20 cellular contexts compared by ENCODE assay signal in genomic region chr2:3054066-3054465, GRCh38.
DNase-seq lines count a peak whose midpoint lies in the region; ATAC-seq, FAIRE-seq and TF ChIP-seq lines count a peak whose summit lies in the region.
"Had no signal": no experiment of that assay in that cellular context is flagged by ENCODE, and none has a peak within 500 bp of the region (broad histone marks: within the 10 kb centered on the region; RNA-seq: fewer than 3 reads in every experiment).

No MANE protein-coding gene starts in this region.

- POLR2A ChIA-PET in HepG2 (lab: Yijun Ruan, JAX): no interaction called here

- H3K4me3 ChIP-seq in HepG2 (replicated peaks in 1 of 3; ENCODE audit: insufficient read depth in 1 of 3, low read depth in 2 of 3, low read length in 3 of 3) (no peak overlapping the region), neuronal stem cell (ENCODE audit: low read length in 2 of 2) (no peak overlapping the region), kidney (ENCODE audit: low read length in 2 of 2) (no peak overlapping the region)
- H3K4me3 ChIP-seq: A549; BLaER1 treated with 17β-estradiol and CSF1 and Interleukin-3, amounts not matched to agents 10 nM and 100 nM had no signal

- peak overlapping the region; percentile 13 for H3K18ac ChIP-seq in neuronal stem cell (ENCODE audit: low read length)

- no peak overlapping the region for H4K8ac ChIP-seq in neuronal stem cell (ENCODE audit: low read depth, low read length)

- no peaks in the 10 kb centered on the region for H4K20me1 ChIP-seq in HepG2 (ENCODE audit: insufficient read depth, low read length)

- H4K91ac ChIP-seq in neuronal stem cell (ENCODE audit: low read depth, low read length, poor library complexity): no peak overlapping the region

- no peak overlapping the region for H2AFZ ChIP-seq in HepG2 (ENCODE audit: low read length)
- H2AFZ ChIP-seq in neuronal stem cell (ENCODE audit: low read length): no peak overlapping the region

- H3K4me1 ChIP-seq in HepG2 (ENCODE audit: insufficient read depth, low read length) (no peaks in the 10 kb centered on the region), neuronal stem cell (ENCODE audit: control insufficient read depth in 2 of 2, insufficient read depth in 1 of 2, low read depth in 1 of 2, low read length in 2 of 2) (no peaks in the 10 kb centered on the region), kidney (ENCODE audit: control insufficient read depth in 1 of 2, insufficient read depth in 1 of 2, low read depth in 1 of 2, low read length in 2 of 2) (no peaks in the 10 kb centered on the region)
- H3K4me1 ChIP-seq: A549, Caco-2 had no signal

- TF ChIP-seq CTCF in HepG2 (CRISPR knock-in tag; IDR thresholded peaks at IDR 0.05) (no peak), kidney (IDR thresholded peaks at IDR 0.05; ENCODE audit: borderline replicate concordance, extremely low read depth, insufficient read depth) (no peak)

- H3K27ac ChIP-seq in HepG2 (ENCODE audit: extremely low read length, insufficient read depth, low read length) (no peak overlapping the region), neuronal stem cell (replicated peaks; ENCODE audit: low read length) (no peak overlapping the region), kidney (ENCODE audit: low read depth in 2 of 2, low read length in 2 of 2) (no peak overlapping the region)
- H3K27ac ChIP-seq: 22Rv1; A549; BLaER1 treated with 17β-estradiol and CSF1 and Interleukin-3, amounts not matched to agents 10 nM and 100 nM; C4-2B had no signal

- no peak for TF ChIP-seq RAD21 in HepG2 (CRISPR knock-in tag; IDR thresholded peaks at IDR 0.05)

- H3K36me3 ChIP-seq in HepG2 (replicated peaks in 1 of 2; ENCODE audit: control insufficient read depth in 1 of 2, insufficient read depth in 2 of 2, low read length in 2 of 2) (no peaks in the 10 kb centered on the region), neuronal stem cell (replicated peaks in 1 of 2; ENCODE audit: control insufficient read depth in 2 of 2, insufficient read depth in 2 of 2, low read length in 2 of 2) (no peaks in the 10 kb centered on the region), kidney (ENCODE audit: control insufficient read depth in 1 of 2, insufficient read depth in 2 of 2, low read length in 2 of 2) (no peaks in the 10 kb centered on the region)
- H3K36me3 ChIP-seq: BLaER1 treated with 17β-estradiol and CSF1 and Interleukin-3, amounts not matched to agents 10 nM and 100 nM had no signal

- TF ChIP-seq EP300 in HepG2 (IDR thresholded peaks at IDR 0.05; ENCODE audit: low read depth in 2 of 2, low read length in 2 of 2) (no peak), HepG2 (CRISPR knock-in tag; IDR thresholded peaks at IDR 0.05; ENCODE audit: borderline replicate concordance) (no peak)

- H3K79me2 ChIP-seq in HepG2 (ENCODE audit: insufficient read depth, low read length): no peaks in the 10 kb centered on the region

- 17% methylated on average over 8 of the region's 8 CpGs for WGBS in HepG2 (ENCODE audit: low lambda C conversion rate)
- no CpG with 5 or more reads among the region's 8 CpGs for whole genome bisulfite sequencing in neuronal stem cell (ENCODE audit: extremely low coverage in 2 of 2, insufficient read length in 2 of 2, insufficient replicate concordance in 1 of 2), 2 donors

- H2BK5ac ChIP-seq in neuronal stem cell (ENCODE audit: low read length): no peak overlapping the region

- H3K9ac ChIP-seq in HepG2 (ENCODE audit: insufficient read depth, low read depth, low read length) (no peak overlapping the region), neuronal stem cell (ENCODE audit: low read depth, low read length, poor library complexity) (no peak overlapping the region), kidney (ENCODE audit: low read length in 2 of 2) (no peak overlapping the region)
- H3K9ac ChIP-seq: BLaER1 treated with 17β-estradiol and CSF1 and Interleukin-3, amounts not matched to agents 10 nM and 100 nM had no signal

- H3K27me3 ChIP-seq in HepG2 (ENCODE audit: control insufficient read depth in 1 of 2, insufficient read depth in 2 of 2, low read length in 2 of 2) (peaks cover 0 to 21% of the 10 kb centered on the region in 2 experiments; a peak in 4 of 5 replicates), neuronal stem cell (ENCODE audit: control insufficient read depth in 3 of 3, insufficient read depth in 3 of 3, low read depth in 1 of 3, low read length in 3 of 3) (peaks cover 0 to 10% (median 0%) of the 10 kb centered on the region in 3 experiments)
- H3K27me3 ChIP-seq: BLaER1 treated with 17β-estradiol and CSF1 and Interleukin-3, amounts not matched to agents 10 nM and 100 nM had no signal

- H3K4me2 ChIP-seq in HepG2 (ENCODE audit: low read depth, low read length): no peak overlapping the region
- H3K4me2 ChIP-seq in neuronal stem cell (ENCODE audit: insufficient read depth, low read length, poor library complexity, severe bottlenecking): no peak overlapping the region
- H3K4me2 ChIP-seq: A549; BLaER1 treated with 17β-estradiol and CSF1 and Interleukin-3, amounts not matched to agents 10 nM and 100 nM had no signal

- no peak overlapping the region for H3K23ac ChIP-seq in neuronal stem cell (ENCODE audit: low read depth, low read length, poor library complexity)

- H2BK15ac ChIP-seq in neuronal stem cell (ENCODE audit: low read length): no peak overlapping the region

- no peaks in the 10 kb centered on the region for H3K9me3 ChIP-seq in HepG2 (ENCODE audit: low read length)
- H3K9me3 ChIP-seq in neuronal stem cell (replicated peaks in 1 of 2; ENCODE audit: control insufficient read depth in 2 of 2, insufficient read depth in 1 of 2, low read depth in 1 of 2, low read length in 2 of 2): no peaks in the 10 kb centered on the region
- H3K9me3 ChIP-seq in kidney (ENCODE audit: control insufficient read depth in 1 of 2, low read length in 2 of 2): peaks cover 0 to 3% of the 10 kb centered on the region in 2 donors
- H3K9me3 ChIP-seq: A549, Caco-2 had no signal

- no peak overlapping the region for H3K4ac ChIP-seq in neuronal stem cell (ENCODE audit: low read length)

- no TSS peak for BruUV-seq in HepG2 (replicated peaks; lab: Mats Ljungman, UMichigan)

- intact Hi-C loops in HepG2 (cut with micrococcal nuclease; ENCODE audit: unreplicated experiment) (no loop called here), kidney (cut with DNase I) (no loop called here)

- H3K14ac ChIP-seq in neuronal stem cell (ENCODE audit: low read length): no peak overlapping the region

- FAIRE-seq in HepG2 (lab: Jason Lieb, UNC) (no peak), kidney (lab: Jason Lieb, UNC) (no peak)
- FAIRE-seq: A549, D721Med, G401.6, GM12891 had no signal

- DNase-seq in NCI-H345 (lab: John Stamatoyannopoulos, UW) (peak; percentile 72), HepG2 (ENCODE audit: low spot score) (no peak), neuronal stem cell (ENCODE audit: low spot score) (no peak), kidney (no peak)
- DNase-seq in activated effector memory CD4-positive, alpha-beta T cell treated with Interleukin-2 at 50 U/mL for 16 hours: no peak
- DNase-seq: AML-193; Caco-2; Calu3; CD4-positive, alpha-beta T cell; CD8-positive, alpha-beta T cell; DMS79 treated with DMSO at 0.1 percent for 48 hours; GF-D8 had no signal

- CTCF ChIA-PET in HepG2 (lab: Yijun Ruan, JAX; ENCODE audit: low intra/inter-chr PET ratio, low total read pairs): no interaction called here

- no peaks in the 10 kb centered on the region for H3K79me1 ChIP-seq in neuronal stem cell (ENCODE audit: low read depth, low read length)

- H2AK5ac ChIP-seq in neuronal stem cell (ENCODE audit: low read depth, low read length): no peak overlapping the region

- no peak overlapping the region for H2BK12ac ChIP-seq in neuronal stem cell (ENCODE audit: low read length)

- no peak for TF ChIP-seq POLR2A in HepG2 (IDR thresholded peaks at IDR 0.05; ENCODE audit: insufficient read depth in 1 of 2, low read depth in 2 of 2, low read length in 2 of 2)

- in situ Hi-C loops in HepG2 (cut with HindIII; ENCODE audit: extremely low pct_ligation_motif_present, low pct_unique_long_range_greater_than_20kb): no loop called here

- ATAC-seq in HepG2: peak; percentile 45; the same call in 1 of the 3 replicates
- ATAC-seq in GM21619 (IDR thresholded peaks at IDR 0.05; ENCODE audit: unreplicated experiment): no peak
- ATAC-seq: A549; CD8-positive, alpha-beta T cell had no signal

- no peak overlapping the region for H2BK120ac ChIP-seq in neuronal stem cell (ENCODE audit: low read depth, low read length)

TF ChIP-seq in HepG2, 621 proteins besides CTCF, POLR2A, EP300 and RAD21:
- TF ChIP-seq, protein P1, sequence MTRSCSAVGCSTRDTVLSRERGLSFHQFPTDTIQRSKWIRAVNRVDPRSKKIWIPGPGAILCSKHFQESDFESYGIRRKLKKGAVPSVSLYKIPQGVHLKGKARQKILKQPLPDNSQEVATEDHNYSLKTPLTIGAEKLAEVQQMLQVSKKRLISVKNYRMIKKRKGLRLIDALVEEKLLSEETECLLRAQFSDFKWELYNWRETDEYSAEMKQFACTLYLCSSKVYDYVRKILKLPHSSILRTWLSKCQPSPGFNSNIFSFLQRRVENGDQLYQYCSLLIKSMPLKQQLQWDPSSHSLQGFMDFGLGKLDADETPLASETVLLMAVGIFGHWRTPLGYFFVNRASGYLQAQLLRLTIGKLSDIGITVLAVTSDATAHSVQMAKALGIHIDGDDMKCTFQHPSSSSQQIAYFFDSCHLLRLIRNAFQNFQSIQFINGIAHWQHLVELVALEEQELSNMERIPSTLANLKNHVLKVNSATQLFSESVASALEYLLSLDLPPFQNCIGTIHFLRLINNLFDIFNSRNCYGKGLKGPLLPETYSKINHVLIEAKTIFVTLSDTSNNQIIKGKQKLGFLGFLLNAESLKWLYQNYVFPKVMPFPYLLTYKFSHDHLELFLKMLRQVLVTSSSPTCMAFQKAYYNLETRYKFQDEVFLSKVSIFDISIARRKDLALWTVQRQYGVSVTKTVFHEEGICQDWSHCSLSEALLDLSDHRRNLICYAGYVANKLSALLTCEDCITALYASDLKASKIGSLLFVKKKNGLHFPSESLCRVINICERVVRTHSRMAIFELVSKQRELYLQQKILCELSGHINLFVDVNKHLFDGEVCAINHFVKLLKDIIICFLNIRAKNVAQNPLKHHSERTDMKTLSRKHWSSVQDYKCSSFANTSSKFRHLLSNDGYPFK (CRISPR knock-in tag; IDR thresholded peaks at IDR 0.05; ENCODE audit: borderline replicate concordance): no peak
- no peak for TF ChIP-seq JARID2 (CRISPR knock-in tag; IDR thresholded peaks at IDR 0.05; ENCODE audit: insufficient replicate concordance)
